Comparison of ENCODE assay signal across 8 cellular contexts in the genomic region with DNA sequence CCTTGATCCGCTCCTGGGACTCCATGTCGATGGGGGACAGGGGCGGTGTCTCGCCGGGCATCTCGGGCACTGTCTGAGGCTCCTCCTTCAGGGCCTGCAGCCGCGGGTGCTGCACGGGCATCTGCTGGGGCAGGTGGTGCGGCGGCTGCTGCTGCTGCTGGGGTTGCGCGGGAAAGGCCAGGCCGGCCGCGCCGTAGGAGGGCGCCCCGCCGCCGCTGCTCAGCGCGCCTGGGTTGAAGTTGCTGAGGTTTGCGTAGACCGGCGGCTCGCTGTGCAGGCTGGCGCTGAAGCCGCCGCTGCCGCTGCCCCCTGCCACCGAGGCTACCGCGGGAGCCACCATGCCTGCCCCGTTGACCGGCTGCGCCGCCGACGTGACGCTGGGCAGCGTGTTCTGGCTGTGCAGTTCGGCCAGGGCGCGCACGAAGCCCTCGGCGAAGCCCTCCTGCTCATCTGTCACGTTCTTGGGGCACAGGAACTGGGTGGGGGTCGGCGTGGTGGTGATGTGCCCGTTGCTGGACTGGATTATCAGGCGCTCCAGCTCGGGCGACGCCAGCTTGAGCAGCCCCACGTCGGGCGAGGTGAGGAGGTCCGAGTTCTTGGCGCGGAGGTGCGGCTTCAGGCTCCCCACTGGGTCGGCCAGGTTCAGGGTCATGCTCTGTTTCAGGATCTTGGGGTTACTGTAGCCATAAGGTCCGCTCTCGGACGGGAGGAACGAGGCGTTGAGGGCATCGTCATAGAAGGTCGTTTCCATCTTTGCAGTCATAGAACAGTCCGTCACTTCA. TPM values are rescaled to one million over a fixed set of nuclear protein-coding genes. Genes with fewer than 3 reads are reported as not detected.
DNase-seq lines count a peak whose midpoint lies in the region; TF ChIP-seq lines count a peak whose summit lies in the region.

No MANE protein-coding gene starts in this region.

- no peaks in the 10 kb centered on the region for H3K79me2 ChIP-seq in OCI-LY1 (ENCODE audit: insufficient read depth, low read length)

- peak overlapping the region; percentile 63; the same call in 1 of the 2 replicates for H3K9ac ChIP-seq in OCI-LY1 (ENCODE audit: low read length)

- no peaks in the 10 kb centered on the region for H3K9me2 ChIP-seq in OCI-LY1 (ENCODE audit: low read depth, low read length)

- CTCF ChIA-PET in Caco-2 (lab: Charles Lee), result no interaction called here

- in situ Hi-C loops in HAP-1 (cut with MboI; ENCODE audit: low sequenced_read_pairs), result no loop called here

- TF ChIP-seq CTCF in Caco-2 (IDR thresholded peaks at IDR 0.05; ENCODE audit: insufficient read depth in 1 of 2, low read depth in 1 of 2, low read length in 1 of 2, severe bottlenecking in 1 of 2, unreplicated experiment in 1 of 2), result no peak
- TF ChIP-seq CTCF in OCI-LY1 (IDR thresholded peaks at IDR 0.05; ENCODE audit: low read length), result peak; percentile 13; the same call in 1 of the 2 replicates
- no peak for TF ChIP-seq CTCF in fibroblast of pulmonary artery (IDR thresholded peaks at IDR 0.05; ENCODE audit: low read length, missing control alignments)
- no peak for TF ChIP-seq CTCF in nephron progenitor cell (IDR thresholded peaks at IDR 0.05)
- TF ChIP-seq CTCF in stomach (IDR thresholded peaks at IDR 0.05), result no peak

- intact Hi-C loops in Caco-2 (cut with micrococcal nuclease; ENCODE audit: unreplicated experiment) (loop anchor here (5.0 to 10.0 kb wide), 2 partner anchors 402 to 515 kb away; a partner anchor contains a TSS), stomach (cut with DNase I; ENCODE audit: low total_unique reads) (no loop called here)
- intact Hi-C loops in activated T-helper 2 cell treated with anti-CD3 and anti-CD28 coated beads, Interferon-gamma antibody, Interleukin-2, Interleukin-4, amounts not matched to agents 10 μg/mL and 5 μg/mL and 100 μg/mL, durations not matched to agents 14 hours and 24 hours and 36 hours (cut with micrococcal nuclease), result loop anchor here (2.0 to 5.0 kb wide), 5 partner anchors 40 to 572 kb away; no protein-coding TSS in a partner anchor

- H3K4me3 Mint-ChIP-seq in Caco-2 (ENCODE audit: unreplicated experiment), result peak overlapping the region; percentile 83
- peak overlapping the region; percentile 91 for H3K4me3 Mint-ChIP-seq in activated T-helper 2 cell treated with anti-CD3 and anti-CD28 coated beads, Interferon-gamma antibody, Interleukin-2, Interleukin-4, amounts not matched to agents 10 μg/mL and 5 μg/mL and 100 μg/mL, durations not matched to agents 14 hours and 24 hours and 36 hours (ENCODE audit: low read depth)
- H3K4me3 Mint-ChIP-seq in nephron progenitor cell, result peak overlapping the region; percentile 98

- no TSS peak for BruUV-seq in Caco-2 (replicated peaks; lab: Mats Ljungman, UMichigan)

- peaks cover 4% of the 10 kb centered on the region for H3K4me1 Mint-ChIP-seq in Caco-2 (ENCODE audit: low read depth, unreplicated experiment)
- H3K4me1 Mint-ChIP-seq in activated T-helper 2 cell treated with anti-CD3 and anti-CD28 coated beads, Interferon-gamma antibody, Interleukin-2, Interleukin-4, amounts not matched to agents 10 μg/mL and 5 μg/mL and 100 μg/mL, durations not matched to agents 14 hours and 24 hours and 36 hours (ENCODE audit: low read depth), result peaks cover 21% of the 10 kb centered on the region
- H3K4me1 Mint-ChIP-seq in nephron progenitor cell, result peaks cover 37% of the 10 kb centered on the region

- no peak overlapping the region for H3K27ac ChIP-seq in OCI-LY1 (ENCODE audit: low read depth, low read length, poor library complexity, severe bottlenecking)
- peak overlapping the region; percentile 97 to 100 (median 99) for H3K27ac ChIP-seq in stomach

- peak overlapping the region; percentile 82 for H3K4me2 ChIP-seq in OCI-LY1 (ENCODE audit: low read length)

- H3K27me3 ChIP-seq in Caco-2 (replicated peaks; ENCODE audit: control insufficient read depth, insufficient read depth, low read length), result no peaks in the 10 kb centered on the region
- H3K27me3 ChIP-seq in HAP-1 (ENCODE audit: low read depth), result no peaks in the 10 kb centered on the region
- no peaks in the 10 kb centered on the region; the same call in 1 of the 2 replicates for H3K27me3 ChIP-seq in OCI-LY1 (ENCODE audit: insufficient read depth, low read length)
- no peaks in the 10 kb centered on the region for H3K27me3 ChIP-seq in stomach

- DNase-seq in Caco-2, result peak in 1 of 2 experiments; percentile 45
- DNase-seq in HAP-1 (ENCODE audit: low spot score in 2 of 2), result peak in 1 of 2 experiments; percentile 61
- peak; percentile 65 for DNase-seq in activated T-helper 2 cell treated with anti-CD3 and anti-CD28 coated beads, Interferon-gamma antibody, Interleukin-2, Interleukin-4, amounts not matched to agents 10 μg/mL and 5 μg/mL and 100 μg/mL, durations not matched to agents 14 hours and 24 hours and 36 hours (ENCODE audit: low spot score)
- DNase-seq in fibroblast of pulmonary artery (ENCODE audit: low read depth), result peak; percentile 50
- DNase-seq in nephron progenitor cell, result peak; percentile 56
- DNase-seq in stomach, result peak; percentile 66
- DNase-seq in hepatic stellate cell (ENCODE audit: low spot score), result no peak

- no peaks in the 10 kb centered on the region for H3F3A ChIP-seq in OCI-LY1 (ENCODE audit: insufficient read depth, low read length)

- 0 to 1% (median 0%) methylated on average over 25 to 72 of the region's 72 CpGs for WGBS in stomach, 5 donors

- POLR2A ChIA-PET in Caco-2 (lab: Charles Lee), result no interaction called here

- H3K9me3 ChIP-seq in Caco-2, result no peaks in the 10 kb centered on the region
- no peaks in the 10 kb centered on the region for H3K9me3 ChIP-seq in HAP-1
- H3K9me3 ChIP-seq in OCI-LY1 (ENCODE audit: low read length), result no peaks in the 10 kb centered on the region
- no peaks in the 10 kb centered on the region for H3K9me3 ChIP-seq in stomach

- H3K27me3 Mint-ChIP-seq in Caco-2 (ENCODE audit: insufficient read depth, unreplicated experiment), result no peaks in the 10 kb centered on the region
- H3K27me3 Mint-ChIP-seq in activated T-helper 2 cell treated with anti-CD3 and anti-CD28 coated beads, Interferon-gamma antibody, Interleukin-2, Interleukin-4, amounts not matched to agents 10 μg/mL and 5 μg/mL and 100 μg/mL, durations not matched to agents 14 hours and 24 hours and 36 hours (ENCODE audit: low read depth), result peaks cover 23% of the 10 kb centered on the region
- peaks cover 31% of the 10 kb centered on the region for H3K27me3 Mint-ChIP-seq in nephron progenitor cell (ENCODE audit: low read depth, poor library complexity)

- TF ChIP-seq POLR2A in stomach (IDR thresholded peaks at IDR 0.05), result peak in 1 of 4 donors; percentile 47

- no peak for TF ChIP-seq EP300 in stomach (IDR thresholded peaks at IDR 0.05)

- no peaks in the 10 kb centered on the region for H3K36me3 ChIP-seq in Caco-2 (ENCODE audit: control insufficient read depth, insufficient read depth, low read length)
- no peaks in the 10 kb centered on the region for H3K36me3 ChIP-seq in HAP-1 (replicated peaks)
- no peaks in the 10 kb centered on the region for H3K36me3 ChIP-seq in OCI-LY1 (ENCODE audit: insufficient read depth, low read length)
- peaks cover 0 to 14% (median 9%) of the 10 kb centered on the region in 4 donors for H3K36me3 ChIP-seq in stomach

- H3K27ac Mint-ChIP-seq in Caco-2 (ENCODE audit: unreplicated experiment), result peak overlapping the region; percentile 94
- H3K27ac Mint-ChIP-seq in activated T-helper 2 cell treated with anti-CD3 and anti-CD28 coated beads, Interferon-gamma antibody, Interleukin-2, Interleukin-4, amounts not matched to agents 10 μg/mL and 5 μg/mL and 100 μg/mL, durations not matched to agents 14 hours and 24 hours and 36 hours, result peak overlapping the region; percentile 93
- H3K27ac Mint-ChIP-seq in nephron progenitor cell, result peak overlapping the region; percentile 99

- H3K36me3 Mint-ChIP-seq in Caco-2 (ENCODE audit: insufficient read depth, unreplicated experiment) (peaks cover 65% of the 10 kb centered on the region), nephron progenitor cell (ENCODE audit: low read depth) (peaks cover 5% of the 10 kb centered on the region)
- peaks cover 30% of the 10 kb centered on the region for H3K36me3 Mint-ChIP-seq in activated T-helper 2 cell treated with anti-CD3 and anti-CD28 coated beads, Interferon-gamma antibody, Interleukin-2, Interleukin-4, amounts not matched to agents 10 μg/mL and 5 μg/mL and 100 μg/mL, durations not matched to agents 14 hours and 24 hours and 36 hours (ENCODE audit: low read depth)

- H3K9me3 Mint-ChIP-seq in Caco-2 (ENCODE audit: unreplicated experiment) (no peaks in the 10 kb centered on the region), nephron progenitor cell (no peaks in the 10 kb centered on the region)
- no peaks in the 10 kb centered on the region for H3K9me3 Mint-ChIP-seq in activated T-helper 2 cell treated with anti-CD3 and anti-CD28 coated beads, Interferon-gamma antibody, Interleukin-2, Interleukin-4, amounts not matched to agents 10 μg/mL and 5 μg/mL and 100 μg/mL, durations not matched to agents 14 hours and 24 hours and 36 hours

- peak overlapping the region; percentile 70 for H3K4me3 ChIP-seq in Caco-2 (ENCODE audit: low read depth, low read length)
- peak overlapping the region; percentile 82 for H3K4me3 ChIP-seq in HAP-1
- H3K4me3 ChIP-seq in OCI-LY1 (ENCODE audit: low read depth, low read length, poor library complexity, severe bottlenecking), result peak overlapping the region; percentile 72
- peak overlapping the region; percentile 96 for H3K4me3 ChIP-seq in fibroblast of pulmonary artery (replicated peaks; ENCODE audit: low read depth, low read length)
- H3K4me3 ChIP-seq in stomach, result peak overlapping the region; percentile 80 to 99 (median 84)

- no peaks in the 10 kb centered on the region for H4K20me1 ChIP-seq in OCI-LY1 (ENCODE audit: insufficient read depth, low read length)

- no peak overlapping the region for H2AFZ ChIP-seq in OCI-LY1 (ENCODE audit: low read length)

- H3K4me1 ChIP-seq in Caco-2 (peaks cover 5% of the 10 kb centered on the region; the same call in 1 of the 2 replicates), HAP-1 (no peaks in the 10 kb centered on the region), OCI-LY1 (ENCODE audit: insufficient read depth, low read length, severe bottlenecking) (peaks cover 30% of the 10 kb centered on the region), stomach (peaks cover 11 to 44% (median 29%) of the 10 kb centered on the region in 4 donors)

RNA-seq across cellular contexts. Expression of a gene that starts 1.3 kb away (rescaled TPM):
- total RNA-seq in Caco-2 (2022) (25.7 and 28.2 TPM in 2 replicates), stomach (100 to 1,000 TPM; 169 to 382 (median 244) TPM)
- total RNA-seq in activated T-helper 2 cell treated with anti-CD3 and anti-CD28 coated beads, Interferon-gamma antibody, Interleukin-2, Interleukin-4, amounts not matched to agents 10 μg/mL and 5 μg/mL and 100 μg/mL, durations not matched to agents 14 hours and 24 hours and 36 hours, result 29.5 and 30.2 TPM in 2 replicates
- 100 to 1,000 TPM in 1 of 3 donors, 10 to 100 TPM in 2; 64.9 to 124 (median 78.1) TPM for polyA plus RNA-seq in stomach
